In the genomic region with DNA sequence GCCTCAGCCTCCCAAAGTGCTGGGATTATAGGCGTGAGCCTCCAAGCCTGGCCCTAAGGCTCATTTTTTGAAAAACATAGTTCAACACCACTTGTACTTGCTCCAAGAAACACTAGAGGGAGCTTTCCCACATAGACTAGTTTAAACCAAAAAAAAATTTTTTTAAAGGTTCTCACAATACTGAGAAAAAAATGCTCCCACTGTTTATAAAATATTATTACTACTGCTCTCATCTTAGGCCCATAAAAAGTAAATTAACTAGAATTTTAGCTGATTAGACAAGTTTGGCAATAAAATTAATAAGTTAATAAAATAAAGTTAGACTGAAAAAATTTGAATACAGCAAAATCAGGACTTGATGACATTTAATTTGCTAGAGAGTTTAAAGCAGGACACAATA, we compare ENCODE assay signal across 8 cellular contexts.
DNase-seq lines count a peak whose midpoint lies in the region; ATAC-seq, FAIRE-seq and TF ChIP-seq lines count a peak whose summit lies in the region.

No MANE protein-coding gene starts in this region.

- no peaks in the 10 kb centered on the region for H3K9me3 ChIP-seq in Panc1 (ENCODE audit: control insufficient read depth, insufficient read depth, low read depth, low read length)

- peak; percentile 77 for TF ChIP-seq CTCF in Panc1 (IDR thresholded peaks at IDR 0.05)

- CTCF ChIA-PET in Panc1 (lab: Charles Lee) = interaction anchor here (0.7 to 1.3 kb wide), 2 partner anchors 110 to 919 kb away, joined by 4 read pairs; a partner anchor contains a TSS

- FAIRE-seq in endometrium (lab: Jason Lieb, UNC) = peak; percentile 94

- intact Hi-C loops in Panc1 (cut with micrococcal nuclease; ENCODE audit: unreplicated experiment) = loop anchor here (5.0 kb wide), 1 partner anchor 110 kb away; a partner anchor contains a TSS

- DNase-seq in GF-D8 (lab: John Stamatoyannopoulos, UW) = peak; percentile 49
- DNase-seq in Panc1 (ENCODE audit: low read depth, low spot score) = no peak
- peak; percentile 73 for DNase-seq in myocyte (ENCODE audit: low read depth)
- no peak for DNase-seq in substantia nigra (lab: John Stamatoyannopoulos, UW)
- DNase-seq in GOT3 (lab: John Stamatoyannopoulos, UW) = no peak

- no peaks in the 10 kb centered on the region for H3K4me1 ChIP-seq in Panc1 (ENCODE audit: control insufficient read depth, insufficient read depth, low read length)

- no peaks in the 10 kb centered on the region for H3K27me3 ChIP-seq in Panc1 (ENCODE audit: control insufficient read depth, insufficient read depth, low read length)

- H3K27ac ChIP-seq in Panc1 (ENCODE audit: low read length) (no peak overlapping the region), substantia nigra (ENCODE audit: low read depth, low read length, poor library complexity, severe bottlenecking) (no peak overlapping the region)

- POLR2A ChIA-PET in Panc1 (lab: Charles Lee) = no interaction called here

- in situ Hi-C loops in Panc1 (cut with HindIII; ENCODE audit: low pct_unique_long_range_greater_than_20kb, low sequenced_read_pairs) = no loop called here

- no TSS peak for BruUV-seq in Panc1 (replicated peaks; lab: Mats Ljungman, UMichigan)

- no peak overlapping the region for H3K4me3 ChIP-seq in Panc1 (ENCODE audit: low read depth in 2 of 2, low read length in 2 of 2)

- ATAC-seq in GM21390 (IDR thresholded peaks at IDR 0.05; ENCODE audit: unreplicated experiment) (peak; percentile 70), HG03565 (IDR thresholded peaks at IDR 0.05; ENCODE audit: unreplicated experiment) (peak; percentile 55), Panc1 (no peak)

- H3K36me3 ChIP-seq in Panc1 (ENCODE audit: control insufficient read depth, insufficient read depth, low read length) = no peaks in the 10 kb centered on the region

Comparison
In these comparisons a context has a peak if more than half of its experiments do, and no peak if none do; other contexts are left out.
1. DNase-seq: peak in GF-D8 (single experiment) and myocyte (single experiment); none in Panc1 (single experiment), substantia nigra (0 of 49) and GOT3 (single experiment).